Comparison of ENCODE assay signal across 5 cellular contexts in the genomic region with DNA sequence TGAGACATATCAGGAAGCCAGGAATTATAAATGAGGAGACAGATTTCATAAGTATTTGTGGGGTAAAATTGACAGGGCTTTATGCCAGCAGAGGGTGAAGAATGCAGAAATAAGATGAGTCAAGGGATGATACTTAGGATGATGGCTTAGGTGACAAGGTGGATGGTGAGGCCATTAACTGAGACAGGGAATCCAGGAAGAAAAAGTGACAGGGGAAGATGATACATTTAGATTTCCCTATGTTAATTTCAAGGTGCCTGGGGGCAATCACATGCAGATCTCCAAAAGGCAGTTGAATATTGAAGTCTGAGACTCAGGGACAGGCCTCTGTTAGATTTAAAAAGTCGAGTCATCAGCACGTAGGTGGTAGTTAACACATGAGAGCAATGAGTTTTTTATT.
"Had no signal": no experiment of that assay in that cellular context is flagged by ENCODE, and none has a peak within 500 bp of the region (broad histone marks: within the 10 kb centered on the region; RNA-seq: fewer than 3 reads in every experiment).

No MANE protein-coding gene starts in this region.

- H3K27ac ChIP-seq: GM23248 had no signal

- ATAC-seq: K562 had no signal

- H3K4me3 ChIP-seq: GM23248, K562 had no signal

- H3K27ac Mint-ChIP-seq: H9 had no signal

- H3K4me3 Mint-ChIP-seq: H9 had no signal

- DNase-seq: GM23248, H9, HCEC 1CT, IMR-90 had no signal

- H3K9me3 Mint-ChIP-seq: H9 had no signal

- H3K4me1 Mint-ChIP-seq: H9 had no signal
